16 cellular contexts compared by ENCODE assay signal in genomic region chr2:119598576-119598975, GRCh38. TPM values are rescaled to one million over a fixed set of nuclear protein-coding genes. Genes with fewer than 3 reads are reported as not detected.
DNase-seq lines count a peak whose midpoint lies in the region; ATAC-seq and TF ChIP-seq lines count a peak whose summit lies in the region.
"Had no signal": no experiment of that assay in that cellular context is flagged by ENCODE, and none has a peak within 500 bp of the region (broad histone marks: within the 10 kb centered on the region; RNA-seq: fewer than 3 reads in every experiment).

No MANE protein-coding gene starts in this region.

- no peak for TF ChIP-seq CTCF in GM10248 (IDR thresholded peaks at IDR 0.05; ENCODE audit: control extremely low read depth, extremely low read depth, low read depth, missing control alignments)

- in situ Hi-C loops in ACHN (cut with HindIII; ENCODE audit: low pct_ligation_motif_present, low pct_unique_long_range_greater_than_20kb, low sequenced_read_pairs), result no loop called here

- ATAC-seq in naive thymus-derived CD8-positive, alpha-beta T cell, result no peak
- ATAC-seq: effector memory CD8-positive, alpha-beta T cell had no signal

- H3K9me3 Mint-ChIP-seq in naive thymus-derived CD8-positive, alpha-beta T cell, result no peaks in the 10 kb centered on the region
- H3K9me3 Mint-ChIP-seq: activated CD4-positive, alpha-beta T cell treated with anti-CD3 and anti-CD28 coated beads, Interleukin-2, amount 10 ng/mL, durations not matched to agents 24 days and 14 days; activated T-helper 2 cell treated with anti-CD3 and anti-CD28 coated beads, Interferon-gamma antibody, Interleukin-2, Interleukin-4, amounts not matched to agents 10 μg/mL and 5 μg/mL and 100 μg/mL, durations not matched to agents 14 hours and 24 hours and 36 hours; effector memory CD8-positive, alpha-beta T cell had no signal

- no peak overlapping the region for H3K27ac Mint-ChIP-seq in naive thymus-derived CD8-positive, alpha-beta T cell
- H3K27ac Mint-ChIP-seq: activated CD4-positive, alpha-beta T cell treated with anti-CD3 and anti-CD28 coated beads, Interleukin-2, amount 10 ng/mL, durations not matched to agents 24 days and 14 days; activated T-helper 2 cell treated with anti-CD3 and anti-CD28 coated beads, Interferon-gamma antibody, Interleukin-2, Interleukin-4, amounts not matched to agents 10 μg/mL and 5 μg/mL and 100 μg/mL, durations not matched to agents 14 hours and 24 hours and 36 hours; effector memory CD8-positive, alpha-beta T cell had no signal

- H3K36me3 Mint-ChIP-seq in naive thymus-derived CD8-positive, alpha-beta T cell, result no peaks in the 10 kb centered on the region

- no peak overlapping the region for H3K4me3 Mint-ChIP-seq in naive thymus-derived CD8-positive, alpha-beta T cell
- H3K4me3 Mint-ChIP-seq: activated CD4-positive, alpha-beta T cell treated with anti-CD3 and anti-CD28 coated beads, Interleukin-2, amount 10 ng/mL, durations not matched to agents 24 days and 14 days; effector memory CD8-positive, alpha-beta T cell had no signal

- DNase-seq in ACHN (peak; percentile 14), NCI-H1417 (lab: John Stamatoyannopoulos, UW) (peak; percentile 55 to 87 (median 69)), NCI-H748 (lab: John Stamatoyannopoulos, UW; ENCODE audit: unreplicated experiment) (peak; percentile 91), kidney tubule cell (ENCODE audit: low spot score) (peak; percentile 55), GM10248 (ENCODE audit: extremely low spot score) (no peak)
- no peak for DNase-seq in stimulated activated CD4-positive, alpha-beta T cell treated with anti-CD3 and anti-CD28 coated beads, Interleukin-2, amount 100 ng/mL, for 48 hours
- no peak for DNase-seq in naive thymus-derived CD8-positive, alpha-beta T cell
- DNase-seq in activated naive CD4-positive, alpha-beta T cell (lab: John Stamatoyannopoulos, UW), result no peak
- DNase-seq: activated CD4-positive, alpha-beta T cell treated with anti-CD3 and anti-CD28 coated beads, Interleukin-2, amount 10 ng/mL, durations not matched to agents 24 days and 14 days; DND-41; effector memory CD8-positive, alpha-beta T cell; left cardiac atrium; MM.1S; T-helper 1 cell had no signal

- peaks cover 1 to 13% (median 6%) of the 10 kb centered on the region in 5 donors for H3K27me3 Mint-ChIP-seq in naive thymus-derived CD8-positive, alpha-beta T cell

- H3K4me1 Mint-ChIP-seq in naive thymus-derived CD8-positive, alpha-beta T cell, result no peaks in the 10 kb centered on the region
- H3K4me1 Mint-ChIP-seq: activated CD4-positive, alpha-beta T cell treated with anti-CD3 and anti-CD28 coated beads, Interleukin-2, amount 10 ng/mL, durations not matched to agents 24 days and 14 days had no signal

- CTCF ChIA-PET in GM10248 (lab: Yijun Ruan, JAX), result no interaction called here

- POLR2A ChIA-PET in naive thymus-derived CD8-positive, alpha-beta T cell (lab: Charles Lee), result no interaction called here
- POLR2A ChIA-PET in GM10248 (lab: Yijun Ruan, JAX), result no interaction called here

RNA-seq across cellular contexts. Expression of gene CFAP221, which starts 54.3 kb away (rescaled TPM):
- not detected for total RNA-seq in naive thymus-derived CD8-positive, alpha-beta T cell
- not detected for polyA plus RNA-seq in naive thymus-derived CD8-positive, alpha-beta T cell
- total RNA-seq: activated CD4-positive, alpha-beta T cell treated with anti-CD3 and anti-CD28 coated beads, Interleukin-2, amount 10 ng/mL, durations not matched to agents 24 days and 14 days; activated T-helper 2 cell treated with anti-CD3 and anti-CD28 coated beads, Interferon-gamma antibody, Interleukin-2, Interleukin-4, amounts not matched to agents 10 μg/mL and 5 μg/mL and 100 μg/mL, durations not matched to agents 14 hours and 24 hours and 36 hours had no signal
- polyA plus RNA-seq: AG04450 had no signal

Comparison
In these comparisons a context has a peak if more than half of its experiments do, and no peak if none do; other contexts are left out.
1. DNase-seq: peak in ACHN (single experiment), NCI-H1417 (3 of 3), NCI-H748 (single experiment) and kidney tubule cell (single experiment); none in stimulated activated CD4-positive, alpha-beta T cell treated with anti-CD3 and anti-CD28 coated beads, Interleukin-2, amount 100 ng/mL, for 48 hours (0 of 2), naive thymus-derived CD8-positive, alpha-beta T cell (0 of 10), activated naive CD4-positive, alpha-beta T cell (0 of 4) and GM10248 (single experiment).